ENCODE assay signal across 27 cellular contexts in genomic region chr17:66129759-66130158, GRCh38.
DNase-seq lines count a peak whose midpoint lies in the region; ATAC-seq, FAIRE-seq and TF ChIP-seq lines count a peak whose summit lies in the region.
"Had no signal": no experiment of that assay in that cellular context is flagged by ENCODE, and none has a peak within 500 bp of the region (broad histone marks: within the 10 kb centered on the region; RNA-seq: fewer than 3 reads in every experiment).

No MANE protein-coding gene starts in this region.

- H3K9ac ChIP-seq in HepG2 (ENCODE audit: insufficient read depth, low read depth, low read length) (no peak overlapping the region), K562 (ENCODE audit: insufficient read depth in 1 of 2, low read depth in 2 of 2, low read length in 2 of 2) (no peak overlapping the region)
- H3K9ac ChIP-seq: BLaER1 had no signal

- WGBS in HepG2 (ENCODE audit: low lambda C conversion rate), result 80% methylated on average over 4 of the region's 4 CpGs
- 81% methylated on average over 4 of the region's 4 CpGs for WGBS in right lobe of liver (ENCODE audit: insufficient coverage, low coverage, low lambda C conversion rate, missing lambda C conversion rate)
- WGBS in K562 (ENCODE audit: insufficient coverage, low coverage, missing lambda C conversion rate), result 0% methylated on average over 3 of the region's 4 CpGs

- POLR2A ChIA-PET in HepG2 (lab: Yijun Ruan, JAX) (no interaction called here), HEK293 (lab: Yijun Ruan, JAX) (interaction anchor here (0.7 kb wide), 1 partner anchor 182 kb away, joined by 4 read pairs; no protein-coding TSS in a partner anchor), K562 (lab: Yijun Ruan, JAX) (interaction anchor here (0.8 kb wide), 1 partner anchor 21 kb away, joined by 3 read pairs; no protein-coding TSS in a partner anchor)

- H3K4me2 ChIP-seq in HepG2 (ENCODE audit: low read depth, low read length) (no peak overlapping the region), K562 (ENCODE audit: insufficient read depth, low read length) (no peak overlapping the region)
- H3K4me2 ChIP-seq: BLaER1 had no signal

- H3K36me3 ChIP-seq in HepG2 (replicated peaks in 1 of 2; ENCODE audit: control insufficient read depth in 1 of 2, insufficient read depth in 2 of 2, low read length in 2 of 2) (no peaks in the 10 kb centered on the region), right lobe of liver (no peaks in the 10 kb centered on the region), HEK293 (ENCODE audit: control insufficient read depth in 2 of 2, insufficient read depth in 1 of 2, low read length in 2 of 2) (peaks cover 2 to 13% of the 10 kb centered on the region in 2 experiments), K562 (ENCODE audit: control insufficient read depth, insufficient read depth, low read length) (no peaks in the 10 kb centered on the region)
- H3K36me3 ChIP-seq: BE2C, BLaER1 had no signal

- H3K79me2 ChIP-seq in HepG2 (ENCODE audit: insufficient read depth, low read length) (no peaks in the 10 kb centered on the region), K562 (ENCODE audit: control insufficient read depth, insufficient read depth, low read length) (no peaks in the 10 kb centered on the region)

- TF ChIP-seq EP300 in HepG2 (IDR thresholded peaks at IDR 0.05; ENCODE audit: low read depth in 2 of 2, low read length in 2 of 2) (no peak), HepG2 (CRISPR knock-in tag; IDR thresholded peaks at IDR 0.05; ENCODE audit: borderline replicate concordance) (no peak), K562 (IDR thresholded peaks at IDR 0.05; ENCODE audit: low read length) (no peak)

- no TSS peak for BruUV-seq in HepG2 (replicated peaks; lab: Mats Ljungman, UMichigan)
- no TSS peak for BruUV-seq in K562 (replicated peaks; lab: Mats Ljungman, UMichigan)

- H3K9me3 ChIP-seq in HepG2 (ENCODE audit: low read length) (no peaks in the 10 kb centered on the region), right lobe of liver (no peaks in the 10 kb centered on the region), HEK293 (ENCODE audit: control insufficient read depth, insufficient read depth, low read depth, low read length) (no peaks in the 10 kb centered on the region), K562 (replicated peaks; ENCODE audit: control insufficient read depth, insufficient read depth, low read depth, low read length) (no peaks in the 10 kb centered on the region)
- H3K9me3 ChIP-seq: BE2C, BLaER1 had no signal

- intact Hi-C loops in HepG2 (cut with micrococcal nuclease; ENCODE audit: unreplicated experiment) (no loop called here), right lobe of liver (cut with DNase I) (no loop called here), K562 (cut with micrococcal nuclease) (no loop called here), Right ventricle myocardium superior (cut with DNase I) (no loop called here)

- TF ChIP-seq CTCF in HepG2 (CRISPR knock-in tag; IDR thresholded peaks at IDR 0.05) (no peak), right lobe of liver (IDR thresholded peaks at IDR 0.05) (no peak), HEK293 (tag by site-specific recombination; IDR thresholded peaks at IDR 0.05) (no peak), K562 (IDR thresholded peaks at IDR 0.05 in 2 of 3, conservative IDR thresholded peaks at IDR 0.05 in 1 of 3; ENCODE audit: insufficient read depth in 2 of 3, low read depth in 1 of 3, low read length in 3 of 3) (no peak)

- no peak for TF ChIP-seq RAD21 in HepG2 (CRISPR knock-in tag; IDR thresholded peaks at IDR 0.05)
- no peak for TF ChIP-seq RAD21 in K562 (CRISPR knock-in tag; conservative IDR thresholded peaks at IDR 0.05 in 1 of 2, IDR thresholded peaks at IDR 0.05 in 1 of 2)

- H3K27ac ChIP-seq in HepG2 (ENCODE audit: extremely low read length, insufficient read depth, low read length), result no peak overlapping the region
- H3K27ac ChIP-seq in right lobe of liver, result no peak overlapping the region
- H3K27ac ChIP-seq in HEK293 (ENCODE audit: extremely low read depth, low read depth, low read length), result no peak overlapping the region
- H3K27ac ChIP-seq in K562 (ENCODE audit: extremely low read depth, low read depth, low read length), result no peak overlapping the region
- H3K27ac ChIP-seq: BLaER1 had no signal

- H4K20me1 ChIP-seq in HepG2 (ENCODE audit: insufficient read depth, low read length) (no peaks in the 10 kb centered on the region), K562 (replicated peaks; ENCODE audit: control insufficient read depth, insufficient read depth, low read length) (no peaks in the 10 kb centered on the region)
- H4K20me1 ChIP-seq: BLaER1 had no signal

- ATAC-seq in HepG2 (no peak), right lobe of liver (no peak), K562 (no peak), Right ventricle myocardium superior (ENCODE audit: poor library complexity) (no peak)
- ATAC-seq: GM12878 had no signal

- H3K27me3 ChIP-seq in HepG2 (ENCODE audit: control insufficient read depth in 1 of 2, insufficient read depth in 2 of 2, low read length in 2 of 2) (no peaks in the 10 kb centered on the region), right lobe of liver (no peaks in the 10 kb centered on the region), K562 (ENCODE audit: control insufficient read depth in 2 of 2, insufficient read depth in 2 of 2, low read length in 2 of 2) (peaks cover 0 to 2% of the 10 kb centered on the region in 2 experiments; a peak in 1 of 5 replicates)
- H3K27me3 ChIP-seq: BLaER1 had no signal

- DNase-seq in HepG2 (ENCODE audit: low spot score) (no peak), right lobe of liver (no peak), K562 (ENCODE audit: extremely low read depth in 1 of 4, low spot score in 3 of 4) (no peak), ACHN (no peak), Right ventricle myocardium superior (no peak)
- no peak for DNase-seq in activated CD8-positive, alpha-beta memory T cell treated with anti-CD3 and anti-CD28 coated beads for 24 hours
- DNase-seq: 8988T; AML-193; BE2C; C1 segment of cervical spinal cord; CD4-positive, alpha-beta memory T cell; CD4-positive, CD25-positive, alpha-beta regulatory T cell; CD8-positive, alpha-beta memory T cell; COR-L47; DMS 273 treated with DMSO at 0.1 percent for 48 hours; DMS153; DMS53; DMS79; DND-41; EL; GDM1 had no signal

- in situ Hi-C loops in HepG2 (cut with HindIII; ENCODE audit: extremely low pct_ligation_motif_present, low pct_unique_long_range_greater_than_20kb) (no loop called here), K562 (cut with MboI) (no loop called here), ACHN (cut with HindIII; ENCODE audit: low pct_ligation_motif_present, low pct_unique_long_range_greater_than_20kb, low sequenced_read_pairs) (no loop called here)

- TF ChIP-seq POLR2A in HepG2 (IDR thresholded peaks at IDR 0.05; ENCODE audit: insufficient read depth in 1 of 2, low read depth in 2 of 2, low read length in 2 of 2) (no peak), right lobe of liver (IDR thresholded peaks at IDR 0.05) (no peak), K562 (conservative IDR thresholded peaks at IDR 0.05) (no peak)

- no peak for FAIRE-seq in HepG2 (lab: Jason Lieb, UNC)
- no peak for FAIRE-seq in K562 (lab: Jason Lieb, UNC)
- FAIRE-seq: A204.1, GM12878, GM12892, GM18507 had no signal

- H2AFZ ChIP-seq in HepG2 (ENCODE audit: low read length), result no peak overlapping the region
- H2AFZ ChIP-seq in K562 (ENCODE audit: low read depth, low read length), result no peak overlapping the region

- no peak overlapping the region for H3K4me3 ChIP-seq in HepG2 (replicated peaks in 1 of 3; ENCODE audit: insufficient read depth in 1 of 3, low read depth in 2 of 3, low read length in 3 of 3)
- no peak overlapping the region for H3K4me3 ChIP-seq in right lobe of liver
- no peak overlapping the region for H3K4me3 ChIP-seq in HEK293 (ENCODE audit: low read depth, low read length)
- H3K4me3 ChIP-seq in K562, result no peak overlapping the region
- H3K4me3 ChIP-seq: BLaER1, GM12878 had no signal

- H3K4me1 ChIP-seq in HepG2 (ENCODE audit: insufficient read depth, low read length) (no peaks in the 10 kb centered on the region), right lobe of liver (no peaks in the 10 kb centered on the region), HEK293 (ENCODE audit: control insufficient read depth, insufficient read depth, low read length) (0 out of 2 replicates have a peak, but pooled peaks cover 3% of the 10 kb centered on the region), K562 (replicated peaks in 1 of 2; ENCODE audit: control insufficient read depth in 2 of 2, insufficient read depth in 2 of 2, low read length in 2 of 2) (no peaks in the 10 kb centered on the region)
- H3K4me1 ChIP-seq: BE2C, BLaER1 had no signal

- H3K9me1 ChIP-seq in K562 (ENCODE audit: control insufficient read depth, insufficient read depth, low read length), result no peaks in the 10 kb centered on the region

- CTCF ChIA-PET in HepG2 (lab: Yijun Ruan, JAX; ENCODE audit: low intra/inter-chr PET ratio, low total read pairs) (no interaction called here), HEK293 (lab: Yijun Ruan, JAX) (interaction anchor here (0.6 to 1.5 kb wide), 3 partner anchors 14 to 514 kb away, joined by 4 to 6 read pairs (median 4); no protein-coding TSS in a partner anchor), K562 (lab: Yijun Ruan, JAX; ENCODE audit: low intra/inter-chr PET ratio) (no interaction called here)

TF ChIP-seq in HepG2, 621 proteins besides CTCF, POLR2A, EP300 and RAD21 (continues in another document):
- TF ChIP-seq CCAR2 (optimal IDR thresholded peaks at IDR 0.05; ENCODE audit: low read depth, low read length), result no peak
- TF ChIP-seq CREBL2 (CRISPR knock-in tag; IDR thresholded peaks at IDR 0.05; ENCODE audit: borderline replicate concordance), result no peak

TF ChIP-seq in HEK293, 187 proteins besides CTCF, POLR2A, EP300 and RAD21:
- peak; percentile 70 for TF ChIP-seq ZNF366 (tag by site-specific recombination; conservative IDR thresholded peaks at IDR 0.05)
- TF ChIP-seq ZNF341 (tag by site-specific recombination; IDR thresholded peaks at IDR 0.05; ENCODE audit: low read depth), result no peak
- no peak for TF ChIP-seq ZNF514 (tag by site-specific recombination; IDR thresholded peaks at IDR 0.05)
- no peak for TF ChIP-seq SCRT2 (tag by site-specific recombination; IDR thresholded peaks at IDR 0.05)

TF ChIP-seq in K562, 482 proteins besides CTCF, POLR2A, EP300 and RAD21 (continues in another document):
- peak; percentile 73; the same call in 1 of the 2 replicates for TF ChIP-seq ZNF512 (tag; IDR thresholded peaks at IDR 0.05)

Comparison
In these comparisons a context has a peak if more than half of its experiments do, and no peak if none do; other contexts are left out.
1. Of the 241 proteins assayed by ChIP-seq in both HepG2 and K562: peak only in HepG2: HNRNPK and SRSF9; only in K562: ZNF512; in both: none; in neither: 238.